Comparison of ENCODE assay signal across 16 cellular contexts in the genomic region with DNA sequence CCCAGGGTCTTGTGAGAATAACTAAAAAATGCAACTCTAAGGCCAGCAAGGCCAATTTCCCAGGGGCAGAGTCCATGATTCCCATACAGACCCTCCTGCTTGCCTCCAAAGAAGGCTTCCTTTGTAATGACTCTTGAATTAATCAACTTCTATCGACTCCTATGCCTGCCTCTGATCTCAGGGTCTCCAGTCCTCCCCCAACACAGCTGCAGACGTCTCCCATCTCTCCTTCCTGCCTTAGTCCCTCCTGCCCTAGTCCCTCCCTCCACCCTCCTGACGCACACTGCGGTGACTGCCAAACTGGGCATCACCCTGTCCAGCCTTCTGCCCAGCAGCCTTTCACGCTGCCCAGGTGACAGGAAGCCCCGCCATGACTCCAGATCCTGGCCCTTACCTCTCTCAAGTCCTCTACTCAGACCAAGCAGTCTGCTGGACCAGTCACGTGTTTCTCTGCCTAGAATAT. TPM values are rescaled to one million over a fixed set of nuclear protein-coding genes. Genes with fewer than 3 reads are reported as not detected.
DNase-seq lines count a peak whose midpoint lies in the region; ATAC-seq and TF ChIP-seq lines count a peak whose summit lies in the region.
"Had no signal": no experiment of that assay in that cellular context is flagged by ENCODE, and none has a peak within 500 bp of the region (broad histone marks: within the 10 kb centered on the region; RNA-seq: fewer than 3 reads in every experiment).

No MANE protein-coding gene starts in this region.

- H3K36me3 Mint-ChIP-seq in osteocyte (ENCODE audit: unreplicated experiment), result peaks cover 9% of the 10 kb centered on the region
- H3K36me3 Mint-ChIP-seq in activated T-helper 17 cell treated with anti-CD3 and anti-CD28 coated beads, Interleukin-2, amount 50 U/mL, for 72 hours (ENCODE audit: low read depth), result no peaks in the 10 kb centered on the region
- H3K36me3 Mint-ChIP-seq: activated naive CD8-positive, alpha-beta T cell treated with anti-CD3 and anti-CD28 coated beads for 36 hours had no signal

- H3K9me3 Mint-ChIP-seq in osteocyte (ENCODE audit: unreplicated experiment), result no peaks in the 10 kb centered on the region
- no peaks in the 10 kb centered on the region for H3K9me3 Mint-ChIP-seq in activated T-helper 17 cell treated with anti-CD3 and anti-CD28 coated beads, Interleukin-2, amount 50 U/mL, for 72 hours
- H3K9me3 Mint-ChIP-seq: activated naive CD8-positive, alpha-beta T cell treated with anti-CD3 and anti-CD28 coated beads for 36 hours; CD4-positive, alpha-beta T cell had no signal

- peak overlapping the region; percentile 82 for H3K27ac Mint-ChIP-seq in osteocyte (ENCODE audit: unreplicated experiment)
- H3K27ac Mint-ChIP-seq in activated T-helper 17 cell treated with anti-CD3 and anti-CD28 coated beads, Interleukin-2, amount 50 U/mL, for 72 hours, result no peak overlapping the region
- H3K27ac Mint-ChIP-seq: activated naive CD8-positive, alpha-beta T cell treated with anti-CD3 and anti-CD28 coated beads for 36 hours; activated T-cell treated with anti-CD3 and anti-CD28 coated beads, Interleukin-2, amount 50 U/mL, for 24 hours; CD4-positive, alpha-beta T cell had no signal

- intact Hi-C loops in left cardiac atrium (cut with DNase I), result no loop called here

- H3K27me3 ChIP-seq in adipocyte (replicated peaks; ENCODE audit: control insufficient read depth, insufficient read depth, low read length), result no peaks in the 10 kb centered on the region

- H3K4me1 Mint-ChIP-seq in osteocyte (ENCODE audit: unreplicated experiment), result peaks cover 36% of the 10 kb centered on the region
- H3K4me1 Mint-ChIP-seq in activated T-helper 17 cell treated with anti-CD3 and anti-CD28 coated beads, Interleukin-2, amount 50 U/mL, for 72 hours, result no peaks in the 10 kb centered on the region
- H3K4me1 Mint-ChIP-seq: activated naive CD8-positive, alpha-beta T cell treated with anti-CD3 and anti-CD28 coated beads for 36 hours had no signal

- peak overlapping the region; percentile 16 for H3K9ac ChIP-seq in adipocyte (ENCODE audit: low read length)

- no peaks in the 10 kb centered on the region for H3K27me3 Mint-ChIP-seq in osteocyte (ENCODE audit: unreplicated experiment)
- peaks cover 35% of the 10 kb centered on the region for H3K27me3 Mint-ChIP-seq in activated T-helper 17 cell treated with anti-CD3 and anti-CD28 coated beads, Interleukin-2, amount 50 U/mL, for 72 hours

- no peak overlapping the region for H3K4me3 ChIP-seq in adipocyte (ENCODE audit: low read length)
- H3K4me3 ChIP-seq: psoas muscle, SK-N-MC had no signal

- DNase-seq in A172 (ENCODE audit: low spot score) (peak; percentile 77), adipocyte (ENCODE audit: low read depth) (no peak), left cardiac atrium (no peak), osteocyte (ENCODE audit: extremely low spot score, unreplicated experiment) (no peak), SKM-1 (lab: John Stamatoyannopoulos, UW; ENCODE audit: unreplicated experiment) (no peak), C1 segment of cervical spinal cord (lab: John Stamatoyannopoulos, UW) (no peak), RPMI8226 (no peak)
- DNase-seq: activated CD4-positive, alpha-beta T cell treated with anti-CD3 and anti-CD28 coated beads, Interleukin-2, amount 50 U/mL, for 1 hour; activated naive CD8-positive, alpha-beta T cell treated with anti-CD3 and anti-CD28 coated beads for 36 hours; activated T-cell treated with anti-CD3 and anti-CD28 coated beads, Interleukin-2, amount 50 U/mL, for 24 hours; CD4-positive, alpha-beta T cell; NCI-H146; NCI-H510A treated with DMSO at 0.1 percent for 48 hours; psoas muscle had no signal

- peaks cover 19% of the 10 kb centered on the region for H3K4me1 ChIP-seq in adipocyte (ENCODE audit: control insufficient read depth, insufficient read depth, low read length)
- H3K4me1 ChIP-seq: psoas muscle had no signal

- no peaks in the 10 kb centered on the region for H3K36me3 ChIP-seq in adipocyte (ENCODE audit: control insufficient read depth, insufficient read depth, low read length, severe bottlenecking)

- peak; percentile 60 to 79 for ATAC-seq in left cardiac atrium
- no peak for ATAC-seq in activated T-helper 17 cell treated with anti-CD3 and anti-CD28 coated beads, Interleukin-2, amount 50 U/mL, for 72 hours (replicated peaks)

- TF ChIP-seq CTCF in osteocyte (IDR thresholded peaks at IDR 0.05), result no peak

- no peak overlapping the region for H3K4me3 Mint-ChIP-seq in osteocyte (ENCODE audit: unreplicated experiment)
- H3K4me3 Mint-ChIP-seq in activated T-helper 17 cell treated with anti-CD3 and anti-CD28 coated beads, Interleukin-2, amount 50 U/mL, for 72 hours, result no peak overlapping the region
- H3K4me3 Mint-ChIP-seq: activated naive CD8-positive, alpha-beta T cell treated with anti-CD3 and anti-CD28 coated beads for 36 hours; activated T-cell treated with anti-CD3 and anti-CD28 coated beads, Interleukin-2, amount 50 U/mL, for 24 hours; CD4-positive, alpha-beta T cell had no signal

- H3K9me3 ChIP-seq in adipocyte (ENCODE audit: control insufficient read depth, low read length), result peaks cover 6% of the 10 kb centered on the region

RNA-seq across cellular contexts. Expression of a gene that starts 35.2 kb away (rescaled TPM):
- total RNA-seq in A172 (2014; rRNA removed; shearing (Covaris generic)), result 0.43 and 1.2 TPM in 2 replicates
- 1 to 10 TPM; 8.5 to 8.9 TPM for total RNA-seq in left cardiac atrium
- 21.8 and 22.6 TPM in 2 replicates for total RNA-seq in osteocyte
- total RNA-seq in activated T-helper 17 cell treated with anti-CD3 and anti-CD28 coated beads, Interleukin-2, amount 50 U/mL, for 72 hours, result under 1 TPM in 1 of 2 donors, not detected in 1; 0.26 TPM
- total RNA-seq: activated naive CD8-positive, alpha-beta T cell treated with anti-CD3 and anti-CD28 coated beads for 36 hours; CD4-positive, alpha-beta T cell had no signal
